9 cellular contexts compared by ENCODE assay signal in the genomic region with DNA sequence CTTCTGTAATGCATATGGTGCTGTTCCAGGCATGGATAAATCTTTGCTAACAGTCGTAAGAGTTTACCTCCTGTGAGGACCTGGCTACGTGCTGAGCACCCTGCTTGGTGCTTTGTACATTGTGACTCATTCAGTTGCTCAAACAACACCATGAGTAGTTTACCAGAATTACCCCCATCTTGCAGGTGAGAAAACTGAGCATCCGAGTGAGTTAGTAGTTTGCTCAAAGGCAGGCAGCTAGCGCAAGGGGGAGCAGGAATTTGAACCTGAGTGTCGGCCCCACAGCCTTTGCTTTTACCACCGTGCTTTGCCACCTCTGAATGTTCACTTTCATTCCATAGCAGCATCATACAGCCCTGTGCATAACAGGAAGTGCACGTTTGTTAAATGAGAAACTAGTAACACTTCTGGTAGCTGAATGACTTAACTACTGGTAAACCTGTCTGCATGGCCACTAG.
DNase-seq lines count a peak whose midpoint lies in the region; ATAC-seq and TF ChIP-seq lines count a peak whose summit lies in the region.
"Had no signal": no experiment of that assay in that cellular context is flagged by ENCODE, and none has a peak within 500 bp of the region (broad histone marks: within the 10 kb centered on the region; RNA-seq: fewer than 3 reads in every experiment).

No MANE protein-coding gene starts in this region.

- H3K27ac Mint-ChIP-seq in HFFc6, result no peak overlapping the region

- no peaks in the 10 kb centered on the region for H3K9me3 Mint-ChIP-seq in HFFc6

- peak; percentile 82 for ATAC-seq in HG02943 (IDR thresholded peaks at IDR 0.05; ENCODE audit: low read depth, unreplicated experiment)

- peaks cover 8% of the 10 kb centered on the region; the same call in 1 of the 2 replicates for H3K36me3 Mint-ChIP-seq in HFFc6 (ENCODE audit: low read depth)

- TF ChIP-seq CTCF in HFFc6 (IDR thresholded peaks at IDR 0.05), result no peak

- DNase-seq in DMS53 (lab: John Stamatoyannopoulos, UW) (peak; percentile 5), DMS53 treated with DMSO at 0.1 percent for 48 hours (lab: John Stamatoyannopoulos, UW; ENCODE audit: unreplicated experiment) (no peak), HFFc6 (no peak), NCI-H1694 treated with DMSO at 0.1 percent for 48 hours (lab: John Stamatoyannopoulos, UW) (no peak), hypothalamus (lab: John Stamatoyannopoulos, UW) (no peak)
- peak; percentile 57 to 67 for DNase-seq in activated T-cell treated with anti-CD3 and anti-CD28 coated beads, Interleukin-2, amount 50 U/mL, for 48 hours
- peak; percentile 11 to 30 for DNase-seq in stimulated activated CD4-positive, alpha-beta T cell treated with anti-CD3 and anti-CD28 coated beads, Interleukin-4, amount 100 ng/mL, for 48 hours (ENCODE audit: low read depth in 2 of 2)
- DNase-seq: sigmoid colon had no signal

- no peaks in the 10 kb centered on the region; the same call in 1 of the 2 replicates for H3K27me3 Mint-ChIP-seq in HFFc6 (ENCODE audit: insufficient read depth)

- H3K4me3 Mint-ChIP-seq in HFFc6, result no peak overlapping the region

- 0 out of 2 replicates have a peak, but pooled peaks cover 4% of the 10 kb centered on the region for H3K4me1 Mint-ChIP-seq in HFFc6 (ENCODE audit: low read depth)

Comparison
In these comparisons a context has a peak if more than half of its experiments do, and no peak if none do; other contexts are left out.
1. DNase-seq: peak in DMS53 (single experiment), activated T-cell treated with anti-CD3 and anti-CD28 coated beads, Interleukin-2, amount 50 U/mL, for 48 hours (2 of 2) and stimulated activated CD4-positive, alpha-beta T cell treated with anti-CD3 and anti-CD28 coated beads, Interleukin-4, amount 100 ng/mL, for 48 hours (2 of 2); none in DMS53 treated with DMSO at 0.1 percent for 48 hours (single experiment), HFFc6 (single experiment), NCI-H1694 treated with DMSO at 0.1 percent for 48 hours (single experiment) and hypothalamus (0 of 51).